Comparison of ENCODE assay signal across 21 cellular contexts in the genomic region with DNA sequence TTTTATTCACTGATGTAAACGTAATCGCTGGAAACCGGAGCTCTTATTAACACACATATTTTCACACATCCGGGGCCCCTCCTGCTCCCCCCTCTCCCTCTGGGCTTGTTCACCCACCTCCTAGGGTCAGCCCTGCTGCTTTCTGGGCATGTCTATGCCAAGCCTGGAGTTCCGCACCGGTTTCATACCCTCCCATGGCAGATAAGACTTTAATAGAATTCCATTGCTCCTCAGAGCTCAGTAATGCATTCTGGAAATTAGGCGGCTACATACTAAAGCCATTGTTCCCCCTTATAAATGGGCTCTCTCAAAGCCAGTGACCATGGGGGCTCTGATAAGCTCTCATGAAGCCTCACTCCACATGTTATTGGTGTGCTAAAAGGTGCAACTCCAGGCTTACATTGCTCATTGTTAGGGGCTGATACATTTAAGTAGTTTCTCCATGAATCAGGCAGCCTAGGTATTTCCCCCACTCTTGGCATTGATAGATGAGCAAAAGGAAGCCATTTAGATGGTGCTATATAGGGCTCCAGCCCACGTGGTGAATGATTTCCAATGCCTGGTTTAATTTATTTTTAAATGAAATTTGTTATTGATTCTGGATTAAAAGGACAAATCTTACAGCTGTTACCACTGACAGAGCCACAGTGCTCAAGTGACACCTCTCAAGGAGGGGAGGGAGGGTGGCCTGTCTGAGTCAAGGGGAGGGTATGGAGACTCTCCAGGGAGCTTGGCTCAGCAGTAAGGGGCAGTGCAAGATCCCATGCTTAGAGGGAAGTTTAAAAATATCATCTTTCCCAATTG. TPM values are rescaled to one million over a fixed set of nuclear protein-coding genes. Genes with fewer than 3 reads are reported as not detected.
DNase-seq lines count a peak whose midpoint lies in the region; ATAC-seq, FAIRE-seq and TF ChIP-seq lines count a peak whose summit lies in the region.
"Had no signal": no experiment of that assay in that cellular context is flagged by ENCODE, and none has a peak within 500 bp of the region (broad histone marks: within the 10 kb centered on the region; RNA-seq: fewer than 3 reads in every experiment).

No MANE protein-coding gene starts in this region.

- H3K9me1 ChIP-seq in keratinocyte (ENCODE audit: control insufficient read depth, extremely low read depth, insufficient read depth, low read length), result no peaks in the 10 kb centered on the region

- H3K79me2 ChIP-seq in keratinocyte (ENCODE audit: control insufficient read depth, insufficient read depth, low read length), result no peaks in the 10 kb centered on the region

- no TSS peak for BruUV-seq in A673 (replicated peaks; lab: Mats Ljungman, UMichigan)

- H3K27ac ChIP-seq in A673 (ENCODE audit: low read depth, low read length, poor library complexity, severe bottlenecking) (peak overlapping the region; percentile 44), keratinocyte (ENCODE audit: control insufficient read depth, insufficient read depth, low read length) (peak overlapping the region; percentile 1)
- H3K27ac ChIP-seq: ascending aorta, HL-60, skin epidermis had no signal

- peaks cover 48% of the 10 kb centered on the region for H3K4me1 ChIP-seq in A673 (ENCODE audit: insufficient read depth, low read length, poor library complexity, severe bottlenecking)
- peaks cover 26% of the 10 kb centered on the region for H3K4me1 ChIP-seq in keratinocyte (ENCODE audit: control insufficient read depth, extremely low read depth, insufficient read depth, low read length)

- peaks cover 1% of the 10 kb centered on the region for H3K36me3 Mint-ChIP-seq in activated T-helper 17 cell treated with anti-CD3 and anti-CD28 coated beads, Interleukin-2, amount 50 U/mL, for 72 hours (ENCODE audit: low read depth)
- H3K36me3 Mint-ChIP-seq in naive thymus-derived CD8-positive, alpha-beta T cell, result peaks cover 0 to 5% (median 3%) of the 10 kb centered on the region in 3 donors
- H3K36me3 Mint-ChIP-seq: WTC11 had no signal

- intact Hi-C loops in A673 (cut with micrococcal nuclease; ENCODE audit: unreplicated experiment), result loop anchor here (5.0 to 10.0 kb wide), 3 partner anchors 221 to 331 kb away; no protein-coding TSS in a partner anchor

- POLR2A ChIA-PET in A673 (lab: Charles Lee; ENCODE audit: low non-redundant PET), result no interaction called here
- POLR2A ChIA-PET in naive thymus-derived CD8-positive, alpha-beta T cell (lab: Charles Lee), result no interaction called here

- peaks cover 6% of the 10 kb centered on the region for H3K4me1 Mint-ChIP-seq in activated T-helper 17 cell treated with anti-CD3 and anti-CD28 coated beads, Interleukin-2, amount 50 U/mL, for 72 hours
- H3K4me1 Mint-ChIP-seq in naive thymus-derived CD8-positive, alpha-beta T cell, result peaks cover 6 to 16% (median 8%) of the 10 kb centered on the region in 4 donors

- peak; percentile 98 for ATAC-seq in activated T-helper 17 cell treated with anti-CD3 and anti-CD28 coated beads, Interleukin-2, amount 50 U/mL, for 72 hours (replicated peaks)
- no peak for ATAC-seq in naive thymus-derived CD8-positive, alpha-beta T cell
- ATAC-seq in HG03439 (IDR thresholded peaks at IDR 0.05; ENCODE audit: unreplicated experiment), result no peak
- ATAC-seq: HCT116, K562, T-helper 17 cell, WTC11 had no signal

- peak overlapping the region; percentile 9 for H3K4me3 ChIP-seq in A673 (ENCODE audit: low read depth, low read length, poor library complexity, severe bottlenecking)
- peak overlapping the region in 2 of 3 experiments; percentile 11 to 22 for H3K4me3 ChIP-seq in keratinocyte (ENCODE audit: control insufficient read depth in 2 of 3, extremely low read depth in 1 of 3, insufficient read depth in 2 of 3, low read depth in 1 of 3, low read length in 3 of 3)
- H3K4me3 ChIP-seq: ascending aorta, K562, skin epidermis had no signal

- DNase-seq in A673 (ENCODE audit: low spot score), result peak; percentile 74
- peak; percentile 44 for DNase-seq in Daoy (ENCODE audit: low read depth)
- DNase-seq in keratinocyte (ENCODE audit: low read depth, low spot score), result no peak
- DNase-seq in naive thymus-derived CD8-positive, alpha-beta T cell, result no peak
- DNase-seq in NCI-H526 treated with DMSO at 0.1 percent for 48 hours (lab: John Stamatoyannopoulos, UW), result no peak
- DNase-seq: activated gamma-delta T cell treated with Interleukin-2 at 50 U/mL for 16 hours; cortex of kidney; NCI-H2029; NCI-H446 treated with DMSO at 0.1 percent for 48 hours; posterior cingulate gyrus; stimulated activated CD4-positive, alpha-beta T cell treated with anti-CD3 and anti-CD28 coated beads, Interleukin-4, amount 100 ng/mL, for 24 hours; T-helper 17 cell had no signal

- H3K9me3 ChIP-seq in A673 (ENCODE audit: low read depth, low read length, poor library complexity, severe bottlenecking), result no peaks in the 10 kb centered on the region
- H3K9me3 ChIP-seq in keratinocyte (ENCODE audit: control insufficient read depth, low read depth, low read length), result no peaks in the 10 kb centered on the region
- H3K9me3 ChIP-seq: ascending aorta had no signal

- no peak overlapping the region for H3K4me3 Mint-ChIP-seq in activated T-helper 17 cell treated with anti-CD3 and anti-CD28 coated beads, Interleukin-2, amount 50 U/mL, for 72 hours
- H3K4me3 Mint-ChIP-seq in naive thymus-derived CD8-positive, alpha-beta T cell, result no peak overlapping the region
- H3K4me3 Mint-ChIP-seq: B cell, T-helper 17 cell, WTC11 had no signal

- H3K27ac Mint-ChIP-seq in activated T-helper 17 cell treated with anti-CD3 and anti-CD28 coated beads, Interleukin-2, amount 50 U/mL, for 72 hours, result no peak overlapping the region
- no peak overlapping the region for H3K27ac Mint-ChIP-seq in naive thymus-derived CD8-positive, alpha-beta T cell
- H3K27ac Mint-ChIP-seq: B cell, T-helper 17 cell, WTC11 had no signal

- H3K9ac ChIP-seq in keratinocyte (ENCODE audit: control insufficient read depth, extremely low read depth, insufficient read depth, low read length), result peak overlapping the region; percentile 37

- H3K27me3 Mint-ChIP-seq in activated T-helper 17 cell treated with anti-CD3 and anti-CD28 coated beads, Interleukin-2, amount 50 U/mL, for 72 hours, result peaks cover 27% of the 10 kb centered on the region
- H3K27me3 Mint-ChIP-seq in naive thymus-derived CD8-positive, alpha-beta T cell, result peaks cover 19 to 51% (median 28%) of the 10 kb centered on the region in 5 donors

- TF ChIP-seq CTCF in A673 (conservative IDR thresholded peaks at IDR 0.05; ENCODE audit: low read depth, low read length), result no peak
- TF ChIP-seq CTCF in keratinocyte (optimal IDR thresholded peaks at IDR 0.05 in 1 of 3, IDR thresholded peaks at IDR 0.05 in 1 of 3, conservative IDR thresholded peaks at IDR 0.05 in 1 of 3; ENCODE audit: extremely low read depth in 1 of 3, insufficient read depth in 2 of 3, low read length in 3 of 3), result no peak

- H3K27me3 ChIP-seq in A673 (replicated peaks; ENCODE audit: insufficient read depth, low read depth, low read length, poor library complexity), result no peaks in the 10 kb centered on the region
- peaks cover 14% of the 10 kb centered on the region for H3K27me3 ChIP-seq in keratinocyte (ENCODE audit: control insufficient read depth, extremely low read depth, insufficient read depth, low read length)

- dilution Hi-C loops in keratinocyte (cut with MboI; ENCODE audit: extremely low pct_ligation_motif_present, low sequenced_read_pairs), result no loop called here

- H4K20me1 ChIP-seq in keratinocyte (ENCODE audit: control insufficient read depth, extremely low read depth, insufficient read depth, low read length), result no peaks in the 10 kb centered on the region

- H3K36me3 ChIP-seq in A673 (ENCODE audit: insufficient read depth, low read length, poor library complexity, severe bottlenecking), result no peaks in the 10 kb centered on the region
- no peaks in the 10 kb centered on the region for H3K36me3 ChIP-seq in keratinocyte (ENCODE audit: control insufficient read depth in 2 of 2, extremely low read depth in 1 of 2, insufficient read depth in 2 of 2, low read length in 2 of 2)
- H3K36me3 ChIP-seq: ascending aorta had no signal

- no peaks in the 10 kb centered on the region for H3K9me3 Mint-ChIP-seq in activated T-helper 17 cell treated with anti-CD3 and anti-CD28 coated beads, Interleukin-2, amount 50 U/mL, for 72 hours
- peaks cover 0 to 2% (median 0%) of the 10 kb centered on the region in 9 donors for H3K9me3 Mint-ChIP-seq in naive thymus-derived CD8-positive, alpha-beta T cell
- H3K9me3 Mint-ChIP-seq: WTC11 had no signal

- CTCF ChIA-PET in A673 (lab: Charles Lee), result interaction anchor here (0.6 to 1.3 kb wide), 3 partner anchors 9 to 95 kb away, joined by 3 to 4 read pairs (median 4); no protein-coding TSS in a partner anchor

- H3K4me2 ChIP-seq in keratinocyte (ENCODE audit: control insufficient read depth, extremely low read depth, insufficient read depth, low read depth, low read length), result peak overlapping the region; percentile 58

- peak overlapping the region; percentile 47 for H2AFZ ChIP-seq in keratinocyte (ENCODE audit: control insufficient read depth, low read length)

- FAIRE-seq in keratinocyte (lab: Jason Lieb, UNC), result peak; percentile 29
- FAIRE-seq: K562 had no signal

RNA-seq across cellular contexts. Expression of a gene that starts 4.4 kb away (rescaled TPM):
- total RNA-seq in A673 (2021), result 23.3 and 23.5 TPM in 2 replicates
- total RNA-seq in Daoy (2014; rRNA removed; shearing (Covaris generic)), result 6.9 and 10.0 TPM in 2 replicates
- total RNA-seq in activated T-helper 17 cell treated with anti-CD3 and anti-CD28 coated beads, Interleukin-2, amount 50 U/mL, for 72 hours, result not detected
- 0.68 to 3.3 TPM (median 0.75 TPM) in 3 replicates for polyA plus RNA-seq in keratinocyte
- 1.2 TPM for polyA plus RNA-seq in keratinocyte (2011; ENCODE audit: low read depth)
- polyA plus RNA-seq in keratinocyte (2011; cell fraction: cytosol; rRNA removed), result 1.6 and 5.0 TPM in 2 replicates
- 1.8 and 2.6 TPM in 2 replicates for polyA plus RNA-seq in keratinocyte (2011; cell fraction: nucleus; rRNA removed)
- 1.1 and 1.5 TPM in 2 replicates for polyA plus RNA-seq in keratinocyte (2012; ENCODE audit: low replicate concordance)
- 0.32 to 1.4 TPM (median 0.46 TPM) in 3 replicates for polyA minus RNA-seq in keratinocyte
- 7.7 TPM for polyA minus RNA-seq in keratinocyte (2011; cell fraction: cytosol; rRNA and poly(A)+ RNA removed)
- polyA minus RNA-seq in keratinocyte (2011; cell fraction: nucleus; rRNA and poly(A)+ RNA removed), result 1.6 and 2.3 TPM in 2 replicates
- total RNA-seq in naive thymus-derived CD8-positive, alpha-beta T cell, result not detected
- not detected for polyA plus RNA-seq in naive thymus-derived CD8-positive, alpha-beta T cell
- total RNA-seq: B cell, K562, T-helper 17 cell had no signal
- polyA plus RNA-seq: K562 had no signal

Comparison
In these comparisons a context has a peak if more than half of its experiments do, and no peak if none do; other contexts are left out.
1. DNase-seq: peak in A673 (single experiment) and Daoy (single experiment); none in keratinocyte (single experiment), naive thymus-derived CD8-positive, alpha-beta T cell (0 of 10) and NCI-H526 treated with DMSO at 0.1 percent for 48 hours (single experiment).